1 cellular context compared by ENCODE assay signal in the genomic region with DNA sequence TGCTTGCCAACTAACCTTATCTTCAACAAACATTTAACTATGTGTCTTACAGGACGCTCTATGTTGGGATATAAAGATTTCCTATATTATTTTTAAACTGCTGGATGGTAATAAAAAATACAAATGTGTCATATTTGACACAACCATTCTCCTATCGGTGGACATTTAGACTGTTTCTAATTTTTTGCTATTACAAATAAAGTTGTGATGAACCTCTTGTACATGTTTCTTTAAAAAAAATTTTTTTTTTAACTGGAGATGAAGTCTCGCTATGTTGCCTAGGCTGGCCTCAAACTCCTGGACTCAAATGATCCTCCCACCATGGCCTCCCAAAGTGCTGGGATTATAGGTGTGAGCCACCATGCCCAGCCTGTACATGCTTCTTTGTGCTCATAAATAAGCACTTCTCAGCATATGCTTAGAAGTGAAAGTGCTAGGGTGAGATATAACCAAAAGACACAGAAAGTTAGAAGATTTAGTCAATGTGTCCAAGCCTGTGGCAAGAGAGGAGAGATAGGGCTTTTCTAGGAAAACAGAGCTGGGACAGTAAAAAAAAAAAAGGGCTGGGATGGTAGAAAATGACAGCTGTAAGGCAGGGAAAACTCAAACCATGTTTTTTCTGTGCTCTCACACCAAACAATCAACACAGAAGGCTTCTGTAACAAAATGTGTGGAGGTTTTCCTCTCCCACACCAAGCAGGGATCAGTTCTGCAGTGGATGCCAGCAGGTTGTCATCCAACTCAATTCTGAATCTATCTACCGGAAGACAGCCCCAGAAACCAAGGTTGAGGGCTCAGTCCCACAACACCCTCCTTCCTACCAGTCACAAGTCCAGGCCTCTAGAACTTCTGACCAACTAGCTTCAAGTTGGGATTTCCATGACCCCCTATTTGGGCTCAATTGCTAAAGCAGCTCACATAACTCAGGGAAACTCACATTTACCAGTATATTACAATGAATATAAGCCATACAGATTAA.
TF ChIP-seq lines count a peak whose summit lies in the region.

No MANE protein-coding gene starts in this region.

TF ChIP-seq in K562, 482 proteins besides CTCF, POLR2A, EP300 and RAD21 (continued from another document):
- TF ChIP-seq, protein P1, sequence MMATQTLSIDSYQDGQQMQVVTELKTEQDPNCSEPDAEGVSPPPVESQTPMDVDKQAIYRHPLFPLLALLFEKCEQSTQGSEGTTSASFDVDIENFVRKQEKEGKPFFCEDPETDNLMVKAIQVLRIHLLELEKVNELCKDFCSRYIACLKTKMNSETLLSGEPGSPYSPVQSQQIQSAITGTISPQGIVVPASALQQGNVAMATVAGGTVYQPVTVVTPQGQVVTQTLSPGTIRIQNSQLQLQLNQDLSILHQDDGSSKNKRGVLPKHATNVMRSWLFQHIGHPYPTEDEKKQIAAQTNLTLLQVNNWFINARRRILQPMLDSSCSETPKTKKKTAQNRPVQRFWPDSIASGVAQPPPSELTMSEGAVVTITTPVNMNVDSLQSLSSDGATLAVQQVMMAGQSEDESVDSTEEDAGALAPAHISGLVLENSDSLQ (IDR thresholded peaks at IDR 0.05) = peak; percentile 40; the same call in 1 of the 2 replicates
- TF ChIP-seq ZNF232 (CRISPR knock-in tag; IDR thresholded peaks at IDR 0.05) (no peak), CREB3 (tag; conservative IDR thresholded peaks at IDR 0.05; ENCODE audit: low read depth) (no peak), ETV1 (tag; conservative IDR thresholded peaks at IDR 0.05; ENCODE audit: low read depth) (0 out of 2 replicates have a peak, but pooled peaks have one; percentile 19)
TF ChIP-seq in K562: peak in this region for 64.
